Comparison of ENCODE assay signal across 8 cellular contexts in the genomic region with DNA sequence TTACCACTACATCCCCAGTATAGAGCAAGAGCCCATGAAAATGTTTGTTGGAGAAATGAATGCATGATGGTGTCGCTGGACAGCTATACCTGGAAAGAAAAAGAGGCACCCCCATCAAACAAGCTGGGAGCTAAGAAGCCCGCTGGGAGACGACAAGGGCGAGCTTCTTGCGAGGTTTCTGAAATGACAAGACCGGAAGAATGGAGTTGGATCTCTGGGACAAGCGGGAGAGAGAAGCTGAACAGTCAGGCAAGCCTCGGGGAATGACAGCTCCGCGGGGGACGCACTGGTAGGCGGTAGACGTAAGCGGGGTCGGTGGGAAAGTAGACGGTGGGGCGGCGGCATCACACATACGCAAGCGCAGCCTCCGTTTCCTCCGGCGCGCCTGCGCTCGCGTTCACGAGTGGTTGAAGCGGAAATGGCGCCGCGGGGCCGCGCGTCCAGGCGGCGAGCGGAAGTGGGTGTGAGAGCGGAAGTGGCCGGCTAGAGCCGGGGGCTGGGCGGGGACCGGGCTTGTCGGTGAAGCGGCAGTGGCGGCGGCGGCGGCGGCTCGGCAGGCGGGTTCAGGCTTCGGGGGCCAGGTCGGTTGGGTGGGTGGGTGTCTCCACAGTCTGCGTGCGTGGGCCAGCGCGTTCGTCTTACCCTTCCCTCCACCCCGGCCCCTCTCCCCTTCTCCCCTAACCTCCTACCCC. TPM values are rescaled to one million over a fixed set of nuclear protein-coding genes. Genes with fewer than 3 reads are reported as not detected.
DNase-seq lines count a peak whose midpoint lies in the region; ATAC-seq and TF ChIP-seq lines count a peak whose summit lies in the region.

A gene (plus strand): TSS at position 516 of the 692 bp plus-strand sequence. CDS start 282 bp downstream, outside the sequence.

- no TSS peak for BruUV-seq in Calu3 (replicated peaks; lab: Mats Ljungman, UMichigan)

- H3K4me3 Mint-ChIP-seq in Calu3 (ENCODE audit: low read depth, unreplicated experiment) (peak within 1 kb of the TSS; percentile 89), endothelial cell (ENCODE audit: unreplicated experiment) (peak within 1 kb of the TSS; percentile 99)

- H3K36me3 Mint-ChIP-seq in Calu3 (ENCODE audit: insufficient read depth, unreplicated experiment) (peaks cover 60% of the 10 kb centered on the region), endothelial cell (ENCODE audit: low read depth, unreplicated experiment) (peaks cover 33% of the 10 kb centered on the region)

- H3K9me3 Mint-ChIP-seq in Calu3 (ENCODE audit: low read depth, unreplicated experiment) (no peaks in the 10 kb centered on the region), endothelial cell (ENCODE audit: unreplicated experiment) (no peaks in the 10 kb centered on the region)

- under 1% methylated on average over 50 of the region's 60 CpGs for WGBS in HUES64
- WGBS in mesodermal cell (ENCODE audit: insufficient coverage in 2 of 2), 2 experiments, result 1 to 2% methylated on average over 15 to 45 of the region's 60 CpGs

- DNase-seq in Calu3 (peak; percentile 95), endothelial cell (ENCODE audit: low spot score) (peak; percentile 96)
- peak; percentile 98 for DNase-seq in activated CD8-positive, alpha-beta memory T cell treated with anti-CD3 and anti-CD28 coated beads, Interleukin-2, amount 50 U/mL, for 48 hours
- DNase-seq in stimulated activated CD8-positive, alpha-beta memory T cell treated with anti-CD3 and anti-CD28 coated beads, Interleukin-15, amount 100 ng/mL, for 24 hours (ENCODE audit: low read depth), result peak; percentile 93

- H3K9ac ChIP-seq in HUES64 (ENCODE audit: low read depth, low read length) (peak within 1 kb of the TSS; percentile 80), OCI-LY3 (ENCODE audit: low read length) (peak within 1 kb of the TSS; percentile 100)

- H3K4me1 ChIP-seq in HUES64 (ENCODE audit: insufficient read depth, low read length) (peaks cover 19% of the 10 kb centered on the region), OCI-LY3 (ENCODE audit: low read length) (peaks cover 36% of the 10 kb centered on the region), mesodermal cell (ENCODE audit: control insufficient read depth, insufficient read depth, low read length, poor library complexity, severe bottlenecking) (peaks cover 9% of the 10 kb centered on the region)

- peak within 1 kb of the TSS; percentile 98 for H3K4me3 ChIP-seq in HUES64 (ENCODE audit: low read length)
- H3K4me3 ChIP-seq in OCI-LY3 (ENCODE audit: low read length), result peak within 1 kb of the TSS; percentile 97
- H3K4me3 ChIP-seq in mesodermal cell (ENCODE audit: extremely low read depth, insufficient read depth, low read length, poor library complexity, severe bottlenecking), result peak within 1 kb of the TSS; percentile 100

- CTCF ChIA-PET in Calu3 (lab: Charles Lee), result interaction anchor here (0.9 to 1.5 kb wide), 3 partner anchors 14 to 44 kb away, joined by 4 to 8 read pairs (median 5); a partner anchor contains a TSS

- H3K27me3 Mint-ChIP-seq in Calu3 (ENCODE audit: unreplicated experiment), result no peaks in the 10 kb centered on the region
- H3K27me3 Mint-ChIP-seq in endothelial cell (ENCODE audit: unreplicated experiment), result peaks cover 22% of the 10 kb centered on the region

- H4K20me1 ChIP-seq in OCI-LY3 (ENCODE audit: insufficient read depth, low read length), result peaks cover 20% of the 10 kb centered on the region

- H3K79me2 ChIP-seq in OCI-LY3 (ENCODE audit: low read length), result peaks cover 52% of the 10 kb centered on the region

- H3K36me3 ChIP-seq in HUES64 (ENCODE audit: insufficient read depth, low read length) (peaks cover 19% of the 10 kb centered on the region), OCI-LY3 (replicated peaks; ENCODE audit: low read depth, low read length) (peaks cover 33% of the 10 kb centered on the region), mesodermal cell (ENCODE audit: control insufficient read depth, insufficient read depth, low read length) (peaks cover 24% of the 10 kb centered on the region)

- H3K4me1 Mint-ChIP-seq in Calu3 (ENCODE audit: low read depth, unreplicated experiment) (peaks cover 52% of the 10 kb centered on the region), endothelial cell (ENCODE audit: unreplicated experiment) (peaks cover 56% of the 10 kb centered on the region)

- H3K27ac Mint-ChIP-seq in Calu3 (ENCODE audit: unreplicated experiment), result peak within 1 kb of the TSS; percentile 96
- H3K27ac Mint-ChIP-seq in endothelial cell (ENCODE audit: unreplicated experiment), result peak within 1 kb of the TSS; percentile 99

- H3K27me3 ChIP-seq in HUES64 (ENCODE audit: insufficient read depth, low read length) (no peaks in the 10 kb centered on the region), OCI-LY3 (ENCODE audit: low read depth, low read length) (no peaks in the 10 kb centered on the region)

- no peak for TF ChIP-seq CTCF in Calu3 (IDR thresholded peaks at IDR 0.05; ENCODE audit: unreplicated experiment)
- TF ChIP-seq CTCF in OCI-LY3 (IDR thresholded peaks at IDR 0.05; ENCODE audit: low read depth, low read length), result no peak
- TF ChIP-seq CTCF in endothelial cell (IDR thresholded peaks at IDR 0.05; ENCODE audit: unreplicated experiment), result no peak

- H2AFZ ChIP-seq in OCI-LY3 (ENCODE audit: low read depth, low read length), result peak within 1 kb of the TSS; percentile 55; the same call in 1 of the 2 replicates

- intact Hi-C loops in Calu3 (cut with micrococcal nuclease; ENCODE audit: unreplicated experiment), result no loop called here

- peak within 1 kb of the TSS; percentile 97 for H3K4me2 ChIP-seq in OCI-LY3 (ENCODE audit: low read length)

- H3K27ac ChIP-seq in HUES64 (ENCODE audit: low read depth, low read length), result peak within 1 kb of the TSS; percentile 81
- peak within 1 kb of the TSS; percentile 100 for H3K27ac ChIP-seq in OCI-LY3 (ENCODE audit: low read length)
- H3K27ac ChIP-seq in mesodermal cell (ENCODE audit: low read depth, low read length, severe bottlenecking), result peak within 1 kb of the TSS; percentile 86

- no peaks in the 10 kb centered on the region for H3K9me3 ChIP-seq in HUES64 (ENCODE audit: insufficient read depth, low read depth, low read length)
- no peaks in the 10 kb centered on the region for H3K9me3 ChIP-seq in OCI-LY3 (ENCODE audit: insufficient read depth, low read length)
- no peaks in the 10 kb centered on the region for H3K9me3 ChIP-seq in mesodermal cell (ENCODE audit: control insufficient read depth, low read length)

- peak; percentile 59 for ATAC-seq in GM21447 (IDR thresholded peaks at IDR 0.05; ENCODE audit: unreplicated experiment)

RNA-seq across cellular contexts. Expression of the gene that starts here (rescaled TPM):
- 368 and 374 TPM in 2 replicates for total RNA-seq in Calu3 (2022)
- 174 TPM for polyA plus RNA-seq in HUES64 (2013, experiment 1 of 2)
- polyA plus RNA-seq in HUES64 (2013, experiment 2 of 2), result 183 TPM
- 468 TPM for total RNA-seq in endothelial cell (ENCODE audit: unreplicated experiment)
- polyA plus RNA-seq in mesodermal cell (2013, experiment 1 of 2), result 418 TPM
- polyA plus RNA-seq in mesodermal cell (2013, experiment 2 of 2), result 394 TPM

Comparison
In these comparisons a context has a peak if more than half of its experiments do, and no peak if none do; other contexts are left out.
1. Peak in every context shown above with its lines: DNase-seq, ATAC-seq, H3K4me3 ChIP-seq and H3K27ac ChIP-seq.